Comparison of ENCODE assay signal across 31 cellular contexts in the genomic region with DNA sequence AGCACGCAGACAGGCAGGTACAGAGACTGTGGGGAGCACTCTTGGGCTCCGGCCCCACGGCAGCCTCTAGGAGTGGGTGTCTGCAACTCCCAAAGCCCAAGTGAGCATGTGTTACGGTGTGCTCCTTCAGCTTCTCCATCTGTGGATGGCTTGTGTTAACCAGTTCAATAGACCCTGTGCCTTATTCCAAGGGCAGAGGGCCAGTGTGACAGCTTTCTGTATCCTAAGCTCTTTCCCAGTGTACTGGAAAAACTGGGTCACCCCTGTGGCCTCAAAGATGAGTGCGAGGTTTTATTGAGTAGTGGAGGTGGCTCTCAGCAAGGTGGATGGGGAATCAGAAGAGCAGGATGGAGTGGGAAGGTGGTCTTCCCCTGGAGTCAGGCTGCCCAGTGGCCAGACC.
"Had no signal": no experiment of that assay in that cellular context is flagged by ENCODE, and none has a peak within 500 bp of the region (broad histone marks: within the 10 kb centered on the region; RNA-seq: fewer than 3 reads in every experiment).

No MANE protein-coding gene starts in this region.

- DNase-seq: activated CD4-positive, alpha-beta memory T cell treated with anti-CD3 and anti-CD28 coated beads for 36 hours; activated CD4-positive, alpha-beta T cell treated with anti-CD3 and anti-CD28 coated beads for 36 hours; activated CD4-positive, alpha-beta T cell treated with anti-CD3 and anti-CD28 coated beads, Interleukin-2, amount 10 ng/mL, durations not matched to agents 24 days and 14 days; activated CD4-positive, CD25-positive, alpha-beta regulatory T cell; activated CD4-positive, CD25-positive, alpha-beta regulatory T cell treated with anti-CD3 and anti-CD28 coated beads, Interleukin-2, amount 50 U/mL, for 72 hours; activated CD8-positive, alpha-beta memory T cell treated with anti-CD3 and anti-CD28 coated beads, Interleukin-2, amount 10 ng/mL, durations not matched to agents 7 days and 5 days; activated CD8-positive, alpha-beta memory T cell treated with anti-CD3 and anti-CD28 coated beads, Interleukin-2, amount 50 U/mL, for 4 hours; activated CD8-positive, alpha-beta T cell treated with anti-CD3 and anti-CD28 coated beads, Interleukin-2, amount 10 ng/mL, durations not matched to agents 7 days and 5 days; activated effector memory CD4-positive, alpha-beta T cell treated with anti-CD3 and anti-CD28 coated beads, Interleukin-2, amount 50 U/mL, for 16 hours; activated naive CD4-positive, alpha-beta T cell treated with anti-CD3 and anti-CD28 coated beads, Interleukin-2, amount 10 ng/mL, durations not matched to agents 7 days and 5 days; activated naive CD8-positive, alpha-beta T cell treated with anti-CD3 and anti-CD28 coated beads, Interleukin-2, amount 10 ng/mL, durations not matched to agents 7 days and 5 days; activated T-cell treated with anti-CD3 and anti-CD28 coated beads, Interleukin-2, amount 50 U/mL, for 1 hour; activated T-cell treated with anti-CD3 and anti-CD28 coated beads, Interleukin-2, amount 50 U/mL, for 48 hours; central memory CD4-positive, alpha-beta T cell; colonic mucosa; effector CD8-positive, alpha-beta T cell; esophagus squamous epithelium; foreskin melanocyte; heart right ventricle; T-helper 2 cell had no signal

- H3K27ac Mint-ChIP-seq: activated CD4-positive, alpha-beta memory T cell treated with anti-CD3 and anti-CD28 coated beads for 36 hours; activated CD4-positive, alpha-beta T cell treated with anti-CD3 and anti-CD28 coated beads for 36 hours; activated CD4-positive, alpha-beta T cell treated with anti-CD3 and anti-CD28 coated beads, Interleukin-2, amount 10 ng/mL, durations not matched to agents 24 days and 14 days; activated CD8-positive, alpha-beta memory T cell treated with anti-CD3 and anti-CD28 coated beads, Interleukin-2, amount 10 ng/mL, durations not matched to agents 7 days and 5 days; activated CD8-positive, alpha-beta T cell treated with anti-CD3 and anti-CD28 coated beads, Interleukin-2, amount 10 ng/mL, durations not matched to agents 7 days and 5 days; activated naive CD4-positive, alpha-beta T cell treated with anti-CD3 and anti-CD28 coated beads, Interleukin-2, amount 10 ng/mL, durations not matched to agents 7 days and 5 days; activated naive CD4-positive, alpha-beta T cell treated with anti-CD3 and anti-CD28 coated beads, Interleukin-2, amount 50 U/mL, for 72 hours; activated naive CD8-positive, alpha-beta T cell treated with anti-CD3 and anti-CD28 coated beads, Interleukin-2, amount 10 ng/mL, durations not matched to agents 7 days and 5 days; activated T-helper 1 cell treated with anti-CD3 and anti-CD28 coated beads, Interleukin-12 subunit alpha, Interleukin-12 subunit beta, Interleukin-2, Interleukin-4 antibody, amounts not matched to agents 30 ng/mL and 10 ng/mL and 1 ng/mL, durations not matched to agents 14 hours and 24 hours and 36 hours; activated T-helper 2 cell treated with anti-CD3 and anti-CD28 coated beads, Interferon-gamma antibody, Interleukin-2, Interleukin-4, amounts not matched to agents 10 μg/mL and 5 μg/mL and 100 μg/mL, durations not matched to agents 14 hours and 24 hours and 36 hours; brain had no signal

- H3K27me3 Mint-ChIP-seq: activated CD4-positive, alpha-beta T cell treated with anti-CD3 and anti-CD28 coated beads, Interleukin-2, amount 10 ng/mL, durations not matched to agents 24 days and 14 days; activated CD8-positive, alpha-beta memory T cell treated with anti-CD3 and anti-CD28 coated beads, Interleukin-2, amount 10 ng/mL, durations not matched to agents 7 days and 5 days; activated naive CD4-positive, alpha-beta T cell treated with anti-CD3 and anti-CD28 coated beads, Interleukin-2, amount 10 ng/mL, durations not matched to agents 7 days and 5 days; activated naive CD8-positive, alpha-beta T cell treated with anti-CD3 and anti-CD28 coated beads, Interleukin-2, amount 10 ng/mL, durations not matched to agents 7 days and 5 days; brain had no signal

- H3K4me3 Mint-ChIP-seq: activated CD4-positive, alpha-beta memory T cell treated with anti-CD3 and anti-CD28 coated beads for 36 hours; activated CD4-positive, alpha-beta T cell treated with anti-CD3 and anti-CD28 coated beads for 36 hours; activated CD4-positive, alpha-beta T cell treated with anti-CD3 and anti-CD28 coated beads, Interleukin-2, amount 10 ng/mL, durations not matched to agents 24 days and 14 days; activated CD8-positive, alpha-beta memory T cell treated with anti-CD3 and anti-CD28 coated beads, Interleukin-2, amount 10 ng/mL, durations not matched to agents 7 days and 5 days; activated CD8-positive, alpha-beta T cell treated with anti-CD3 and anti-CD28 coated beads, Interleukin-2, amount 10 ng/mL, durations not matched to agents 7 days and 5 days; activated naive CD4-positive, alpha-beta T cell treated with anti-CD3 and anti-CD28 coated beads, Interleukin-2, amount 10 ng/mL, durations not matched to agents 7 days and 5 days; activated naive CD8-positive, alpha-beta T cell treated with anti-CD3 and anti-CD28 coated beads, Interleukin-2, amount 10 ng/mL, durations not matched to agents 7 days and 5 days; activated T-helper 1 cell treated with anti-CD3 and anti-CD28 coated beads, Interleukin-12 subunit alpha, Interleukin-12 subunit beta, Interleukin-2, Interleukin-4 antibody, amounts not matched to agents 30 ng/mL and 10 ng/mL and 1 ng/mL, durations not matched to agents 14 hours and 24 hours and 36 hours; brain had no signal

- H3K9me3 Mint-ChIP-seq: activated CD4-positive, alpha-beta T cell treated with anti-CD3 and anti-CD28 coated beads, Interleukin-2, amount 10 ng/mL, durations not matched to agents 24 days and 14 days; activated naive CD4-positive, alpha-beta T cell treated with anti-CD3 and anti-CD28 coated beads, Interleukin-2, amount 10 ng/mL, durations not matched to agents 7 days and 5 days; activated T-helper 1 cell treated with anti-CD3 and anti-CD28 coated beads, Interleukin-12 subunit alpha, Interleukin-12 subunit beta, Interleukin-2, Interleukin-4 antibody, amounts not matched to agents 30 ng/mL and 10 ng/mL and 1 ng/mL, durations not matched to agents 14 hours and 24 hours and 36 hours; activated T-helper 2 cell treated with anti-CD3 and anti-CD28 coated beads, Interferon-gamma antibody, Interleukin-2, Interleukin-4, amounts not matched to agents 10 μg/mL and 5 μg/mL and 100 μg/mL, durations not matched to agents 14 hours and 24 hours and 36 hours had no signal

- H3K27me3 ChIP-seq: ascending aorta, breast epithelium, cardiac muscle cell, colonic mucosa, esophagus squamous epithelium, gastroesophageal sphincter had no signal

- H3K36me3 ChIP-seq: ascending aorta, breast epithelium, cardiac muscle cell, colonic mucosa, esophagus squamous epithelium, gastroesophageal sphincter, heart right ventricle had no signal

- H3K36me3 Mint-ChIP-seq: activated CD4-positive, alpha-beta memory T cell treated with anti-CD3 and anti-CD28 coated beads for 36 hours; activated CD8-positive, alpha-beta memory T cell treated with anti-CD3 and anti-CD28 coated beads, Interleukin-2, amount 10 ng/mL, durations not matched to agents 7 days and 5 days; activated naive CD4-positive, alpha-beta T cell treated with anti-CD3 and anti-CD28 coated beads, Interleukin-2, amount 10 ng/mL, durations not matched to agents 7 days and 5 days; activated naive CD4-positive, alpha-beta T cell treated with anti-CD3 and anti-CD28 coated beads, Interleukin-2, amount 50 U/mL, for 72 hours; activated naive CD8-positive, alpha-beta T cell treated with anti-CD3 and anti-CD28 coated beads, Interleukin-2, amount 10 ng/mL, durations not matched to agents 7 days and 5 days; brain had no signal

- ATAC-seq: activated CD4-positive, alpha-beta T cell treated with anti-CD3 and anti-CD28 coated beads for 36 hours; activated CD8-positive, alpha-beta memory T cell treated with anti-CD3 and anti-CD28 coated beads, Interleukin-2, amount 10 ng/mL, durations not matched to agents 7 days and 5 days; activated CD8-positive, alpha-beta T cell treated with anti-CD3 and anti-CD28 coated beads, Interleukin-2, amount 10 ng/mL, durations not matched to agents 7 days and 5 days; activated naive CD4-positive, alpha-beta T cell treated with anti-CD3 and anti-CD28 coated beads, Interleukin-2, amount 50 U/mL, for 72 hours; gastroesophageal sphincter; heart right ventricle had no signal

- H3K27ac ChIP-seq: ascending aorta, breast epithelium, cardiac muscle cell, colonic mucosa, epithelial cell of prostate, esophagus squamous epithelium, gastroesophageal sphincter, heart right ventricle had no signal

- H3K4me1 ChIP-seq: ascending aorta, breast epithelium, colonic mucosa, esophagus squamous epithelium, gastroesophageal sphincter, heart right ventricle had no signal

- H3K9me3 ChIP-seq: ascending aorta, breast epithelium, colonic mucosa, esophagus squamous epithelium, gastroesophageal sphincter, heart right ventricle had no signal

- H3K4me3 ChIP-seq: ascending aorta, breast epithelium, cardiac muscle cell, colonic mucosa, esophagus squamous epithelium, gastroesophageal sphincter, heart right ventricle had no signal

- FAIRE-seq: endometrium, endothelial cell of umbilical vein had no signal

- H3K4me1 Mint-ChIP-seq: activated CD4-positive, alpha-beta T cell treated with anti-CD3 and anti-CD28 coated beads for 36 hours; activated CD4-positive, alpha-beta T cell treated with anti-CD3 and anti-CD28 coated beads, Interleukin-2, amount 10 ng/mL, durations not matched to agents 24 days and 14 days; activated CD8-positive, alpha-beta memory T cell treated with anti-CD3 and anti-CD28 coated beads, Interleukin-2, amount 10 ng/mL, durations not matched to agents 7 days and 5 days; activated naive CD4-positive, alpha-beta T cell treated with anti-CD3 and anti-CD28 coated beads, Interleukin-2, amount 10 ng/mL, durations not matched to agents 7 days and 5 days; activated naive CD8-positive, alpha-beta T cell treated with anti-CD3 and anti-CD28 coated beads, Interleukin-2, amount 10 ng/mL, durations not matched to agents 7 days and 5 days had no signal
